In genomic region chr19:4557186-4557970, GRCh38 we compare ENCODE assay signal across 9 cellular contexts. TPM values are rescaled to one million over a fixed set of nuclear protein-coding genes. Genes with fewer than 3 reads are reported as not detected.
DNase-seq lines count a peak whose midpoint lies in the region; ATAC-seq and TF ChIP-seq lines count a peak whose summit lies in the region.
"Had no signal": no experiment of that assay in that cellular context is flagged by ENCODE, and none has a peak within 500 bp of the region (broad histone marks: within the 10 kb centered on the region; RNA-seq: fewer than 3 reads in every experiment).

No MANE protein-coding gene starts in this region.

- no peaks in the 10 kb centered on the region for H3K36me3 ChIP-seq in DOHH2 (ENCODE audit: control insufficient read depth, low read length)
- H3K36me3 ChIP-seq in HCT116 (ENCODE audit: control insufficient read depth in 1 of 2, insufficient read depth in 2 of 2, low read length in 2 of 2): peaks cover 16 to 26% of the 10 kb centered on the region in 2 experiments
- H3K36me3 ChIP-seq in Karpas-422 (ENCODE audit: insufficient read depth, low read length): no peaks in the 10 kb centered on the region
- H3K36me3 ChIP-seq: pancreas had no signal

- H3K4me2 ChIP-seq in DOHH2 (ENCODE audit: low read length) (no peak overlapping the region), HCT116 (ENCODE audit: low read length) (peak overlapping the region; percentile 25), Karpas-422 (ENCODE audit: low read depth, low read length, poor library complexity, severe bottlenecking) (no peak overlapping the region)

- H3K4me1 Mint-ChIP-seq in activated CD8-positive, alpha-beta T cell treated with anti-CD3 and anti-CD28 coated beads for 36 hours (ENCODE audit: low read depth): no peaks in the 10 kb centered on the region

- H4K20me1 ChIP-seq in DOHH2 (ENCODE audit: control insufficient read depth, insufficient read depth, low read depth, low read length): no peaks in the 10 kb centered on the region
- H4K20me1 ChIP-seq in HCT116 (ENCODE audit: insufficient read depth): no peaks in the 10 kb centered on the region
- H4K20me1 ChIP-seq in Karpas-422 (ENCODE audit: insufficient read depth, low read depth, low read length): no peaks in the 10 kb centered on the region

- no peaks in the 10 kb centered on the region for H3K27me3 ChIP-seq in DOHH2 (ENCODE audit: control insufficient read depth, low read length)
- no peaks in the 10 kb centered on the region for H3K27me3 ChIP-seq in HCT116 (ENCODE audit: insufficient read depth, low read length)
- H3K27me3 ChIP-seq in Karpas-422 (ENCODE audit: low read length): no peaks in the 10 kb centered on the region
- H3K27me3 ChIP-seq: pancreas had no signal

- TF ChIP-seq CTCF in DOHH2 (IDR thresholded peaks at IDR 0.05; ENCODE audit: low read depth, low read length, poor library complexity, severe bottlenecking): peak; percentile 35
- TF ChIP-seq CTCF in HCT116 (IDR thresholded peaks at IDR 0.05 in 2 of 3, conservative IDR thresholded peaks at IDR 0.05 in 1 of 3; ENCODE audit: borderline replicate concordance in 1 of 3, insufficient read depth in 1 of 3, low read depth in 2 of 3, low read length in 2 of 3): peak in 2 of 3 experiments; percentile 63 to 64; a peak in 4 of 6 replicates
- no peak for TF ChIP-seq CTCF in activated CD8-positive, alpha-beta T cell treated with anti-CD3 and anti-CD28 coated beads for 36 hours (IDR thresholded peaks at IDR 0.05)

- H3F3A ChIP-seq in DOHH2 (ENCODE audit: control insufficient read depth, insufficient read depth): 0 out of 2 replicates have a peak, but pooled peaks cover 3% of the 10 kb centered on the region

- H3K9ac ChIP-seq in HCT116 (ENCODE audit: low read length) (no peak overlapping the region), Karpas-422 (ENCODE audit: low read length) (no peak overlapping the region)

- H3K9me3 Mint-ChIP-seq in activated CD8-positive, alpha-beta T cell treated with anti-CD3 and anti-CD28 coated beads for 36 hours: no peaks in the 10 kb centered on the region

- intact Hi-C loops in HCT116 (cut with micrococcal nuclease): no loop called here
- intact Hi-C loops in activated CD8-positive, alpha-beta T cell treated with anti-CD3 and anti-CD28 coated beads for 36 hours (cut with micrococcal nuclease): no loop called here

- H3K27ac Mint-ChIP-seq in activated CD8-positive, alpha-beta T cell treated with anti-CD3 and anti-CD28 coated beads for 36 hours: no peak overlapping the region

- no TSS peak for BruUV-seq in HCT116 (replicated peaks; lab: Mats Ljungman, UMichigan)

- CTCF ChIA-PET in HCT116 (lab: Charles Lee): interaction anchor here (1.2 kb wide), 1 partner anchor 79 kb away, joined by 5 read pairs; no protein-coding TSS in a partner anchor
- CTCF ChIA-PET in activated CD8-positive, alpha-beta T cell treated with anti-CD3 and anti-CD28 coated beads for 36 hours (lab: Charles Lee): interaction anchor here (0.7 to 3.4 kb wide), 4 partner anchors 10 to 81 kb away, joined by 3 to 16 read pairs (median 4); no protein-coding TSS in a partner anchor

- no peak for TF ChIP-seq RAD21 in HCT116 (IDR thresholded peaks at IDR 0.05; ENCODE audit: low read depth)

- no peak for TF ChIP-seq POLR2A in HCT116 (IDR thresholded peaks at IDR 0.05; ENCODE audit: borderline replicate concordance, extremely low read depth, insufficient read depth, insufficient read length)

- H3K4me3 ChIP-seq in DOHH2 (ENCODE audit: low read length): no peak overlapping the region
- no peak overlapping the region; a peak in 1 of 4 replicates for H3K4me3 ChIP-seq in HCT116 (replicated peaks in 1 of 2; ENCODE audit: low read depth in 1 of 2, low read length in 2 of 2)
- no peak overlapping the region for H3K4me3 ChIP-seq in Karpas-422 (ENCODE audit: low read length)

- H3K27me3 Mint-ChIP-seq in activated CD8-positive, alpha-beta T cell treated with anti-CD3 and anti-CD28 coated beads for 36 hours: peaks cover 2% of the 10 kb centered on the region

- H3K9me3 ChIP-seq in DOHH2 (ENCODE audit: control insufficient read depth, insufficient read depth, low read length) (no peaks in the 10 kb centered on the region), HCT116 (ENCODE audit: control insufficient read depth in 1 of 2, insufficient read depth in 1 of 2, low read depth in 1 of 2, low read length in 2 of 2) (no peaks in the 10 kb centered on the region), Karpas-422 (ENCODE audit: low read length) (no peaks in the 10 kb centered on the region)
- H3K9me3 ChIP-seq: pancreas had no signal

- H3K36me3 Mint-ChIP-seq in activated CD8-positive, alpha-beta T cell treated with anti-CD3 and anti-CD28 coated beads for 36 hours (ENCODE audit: low read depth): no peaks in the 10 kb centered on the region

- no peaks in the 10 kb centered on the region for H3K79me2 ChIP-seq in DOHH2 (ENCODE audit: control insufficient read depth, low read length)
- peaks cover 3% of the 10 kb centered on the region; the same call in 1 of the 2 replicates for H3K79me2 ChIP-seq in HCT116 (ENCODE audit: insufficient read depth, low read length)
- H3K79me2 ChIP-seq in Karpas-422 (ENCODE audit: low read length): no peaks in the 10 kb centered on the region

- peak; percentile 21; the same call in 1 of the 2 replicates for ATAC-seq in HCT116
- ATAC-seq in activated CD8-positive, alpha-beta T cell treated with anti-CD3 and anti-CD28 coated beads for 36 hours: peak; percentile 45
- no peak for ATAC-seq in GM21825 (IDR thresholded peaks at IDR 0.05; ENCODE audit: unreplicated experiment)
- ATAC-seq in GM18858 (IDR thresholded peaks at IDR 0.05; ENCODE audit: unreplicated experiment): no peak

- POLR2A ChIA-PET in HCT116 (lab: Charles Lee): interaction anchor here (0.8 kb wide), 1 partner anchor 22 kb away, joined by 3 read pairs; the partner anchor contains the start of gene PLIN5
- POLR2A ChIA-PET in activated CD8-positive, alpha-beta T cell treated with anti-CD3 and anti-CD28 coated beads for 36 hours (lab: Charles Lee): no interaction called here

- H3K27ac ChIP-seq in DOHH2 (ENCODE audit: low read depth, low read length) (no peak overlapping the region), HCT116 (ENCODE audit: low read depth, low read length) (peak overlapping the region; percentile 40; the same call in 1 of the 2 replicates), Karpas-422 (ENCODE audit: low read length) (no peak overlapping the region)
- H3K27ac ChIP-seq: pancreas had no signal

- H2AFZ ChIP-seq in HCT116 (ENCODE audit: low read depth, low read length, poor library complexity, severe bottlenecking): no peak overlapping the region
- no peak overlapping the region for H2AFZ ChIP-seq in Karpas-422 (ENCODE audit: low read length)

- H3K4me3 Mint-ChIP-seq in activated CD8-positive, alpha-beta T cell treated with anti-CD3 and anti-CD28 coated beads for 36 hours: no peak overlapping the region

- H3K4me1 ChIP-seq in DOHH2 (ENCODE audit: control insufficient read depth, low read length): no peaks in the 10 kb centered on the region
- H3K4me1 ChIP-seq in HCT116 (ENCODE audit: control insufficient read depth in 1 of 2, insufficient read depth in 2 of 2, low read length in 2 of 2): peaks cover 8 to 26% of the 10 kb centered on the region in 2 experiments
- H3K4me1 ChIP-seq in Karpas-422 (ENCODE audit: low read length): no peaks in the 10 kb centered on the region
- H3K4me1 ChIP-seq: pancreas had no signal

- H3K9me2 ChIP-seq in DOHH2 (replicated peaks; ENCODE audit: control insufficient read depth, low read length): no peaks in the 10 kb centered on the region
- H3K9me2 ChIP-seq in HCT116 (ENCODE audit: insufficient read depth): no peaks in the 10 kb centered on the region
- no peaks in the 10 kb centered on the region for H3K9me2 ChIP-seq in Karpas-422 (replicated peaks; ENCODE audit: insufficient read depth, low read length)

- RAD21 ChIA-PET in HCT116 (lab: Charles Lee; ENCODE audit: low non-redundant PET in 1 of 2, low total read pairs in 2 of 2, uncharacterized antibody in 2 of 2, unreplicated experiment in 2 of 2): no interaction called here

- DNase-seq in HCT116 (ENCODE audit: low read depth, low spot score) (no peak), iPS-NIHi7 (ENCODE audit: extremely low spot score) (peak; percentile 55), Karpas-422 (no peak), NCI-H2171 (lab: John Stamatoyannopoulos, UW) (no peak)
- DNase-seq in activated CD8-positive, alpha-beta T cell treated with anti-CD3 and anti-CD28 coated beads for 36 hours: peak; percentile 56

TF ChIP-seq in HCT116, 20 proteins besides CTCF, POLR2A, EP300 and RAD21 (continues in another document):
- TF ChIP-seq CEBPB (IDR thresholded peaks at IDR 0.05; ENCODE audit: low read depth): no peak

RNA-seq across cellular contexts. Expression of gene SEMA6B, which starts 2.1 kb away (rescaled TPM):
- total RNA-seq in HCT116 (2021; ENCODE audit: unreplicated experiment): 58.4 TPM
- 60.5 and 70.5 TPM in 2 replicates for polyA plus RNA-seq in HCT116 (2012)
- not detected for total RNA-seq in activated CD8-positive, alpha-beta T cell treated with anti-CD3 and anti-CD28 coated beads for 36 hours
- not detected in 2 replicates for total RNA-seq in Karpas-422 (2014; rRNA removed; shearing (Covaris generic); ENCODE audit: low replicate concordance)

RNA-seq across cellular contexts. Expression of gene LRG1, which starts 17.5 kb away (rescaled TPM):
- total RNA-seq in HCT116 (2021; ENCODE audit: unreplicated experiment): 1.3 TPM
- 0.72 and 0.83 TPM in 2 replicates for polyA plus RNA-seq in HCT116 (2012)
- under 1 TPM in 1 of 2 experiments, not detected in 1; 0.09 TPM for total RNA-seq in activated CD8-positive, alpha-beta T cell treated with anti-CD3 and anti-CD28 coated beads for 36 hours
- 0.11 and 0.14 TPM in 2 replicates for total RNA-seq in Karpas-422 (2014; rRNA removed; shearing (Covaris generic); ENCODE audit: low replicate concordance)

RNA-seq across cellular contexts. Expression of gene PLIN5, which starts 22.4 kb away (rescaled TPM):
- total RNA-seq in HCT116 (2021; ENCODE audit: unreplicated experiment): 8.1 TPM
- polyA plus RNA-seq in HCT116 (2012): 4.3 and 5.8 TPM in 2 replicates
- under 1 TPM in 1 of 2 experiments, not detected in 1; 0.27 TPM for total RNA-seq in activated CD8-positive, alpha-beta T cell treated with anti-CD3 and anti-CD28 coated beads for 36 hours
- not detected in 2 replicates for total RNA-seq in Karpas-422 (2014; rRNA removed; shearing (Covaris generic); ENCODE audit: low replicate concordance)

RNA-seq across cellular contexts. Expression of gene PLIN4, which starts 39.1 kb away (rescaled TPM):
- 2.3 TPM for total RNA-seq in HCT116 (2021; ENCODE audit: unreplicated experiment)
- polyA plus RNA-seq in HCT116 (2012): 1.8 and 2.0 TPM in 2 replicates
- under 1 TPM in 1 of 2 experiments, not detected in 1; 0.05 TPM for total RNA-seq in activated CD8-positive, alpha-beta T cell treated with anti-CD3 and anti-CD28 coated beads for 36 hours
- not detected in 2 replicates for total RNA-seq in Karpas-422 (2014; rRNA removed; shearing (Covaris generic); ENCODE audit: low replicate concordance)

Comparison
In these comparisons a context has a peak if more than half of its experiments do, and no peak if none do; other contexts are left out.
1. ATAC-seq: peak in HCT116 (single experiment) and activated CD8-positive, alpha-beta T cell treated with anti-CD3 and anti-CD28 coated beads for 36 hours (single experiment); none in GM21825 (single experiment) and GM18858 (single experiment).
2. DNase-seq: peak in activated CD8-positive, alpha-beta T cell treated with anti-CD3 and anti-CD28 coated beads for 36 hours (single experiment) and iPS-NIHi7 (single experiment); none in HCT116 (single experiment), Karpas-422 (single experiment) and NCI-H2171 (single experiment).
3. RNA of gene SEMA6B, which starts 2.1 kb away (total RNA-seq): 58.4 TPM in HCT116 (single experiment); not detected in activated CD8-positive, alpha-beta T cell treated with anti-CD3 and anti-CD28 coated beads for 36 hours and not detected in Karpas-422; every median in the first group is over 10 times any median in the second.